Comparison of ENCODE assay signal across 8 cellular contexts in genomic region chr5:96702503-96703383, GRCh38. TPM values are rescaled to one million over a fixed set of nuclear protein-coding genes. Genes with fewer than 3 reads are reported as not detected.
DNase-seq lines count a peak whose midpoint lies in the region; ATAC-seq and TF ChIP-seq lines count a peak whose summit lies in the region.

No MANE protein-coding gene starts in this region.

- peaks cover 7 to 35% (median 10%) of the 10 kb centered on the region in 10 experiments; a peak in 16 of 20 replicates for H3K4me1 ChIP-seq in BLaER1 treated with 17β-estradiol and CSF1 and Interleukin-3, amounts not matched to agents 10 nM and 100 nM
- peaks cover 0 to 18% (median 4%) of the 10 kb centered on the region in 4 donors for H3K4me1 ChIP-seq in Peyer's patch

- peaks cover 0 to 34% (median 16%) of the 10 kb centered on the region in 11 experiments; a peak in 11 of 22 replicates for H3K36me3 ChIP-seq in BLaER1 treated with 17β-estradiol and CSF1 and Interleukin-3, amounts not matched to agents 10 nM and 100 nM
- H3K36me3 ChIP-seq in Peyer's patch, result peaks cover 0 to 4% (median 0%) of the 10 kb centered on the region in 3 donors

- H4K20me1 ChIP-seq in BLaER1 treated with 17β-estradiol and CSF1 and Interleukin-3, amounts not matched to agents 10 nM and 100 nM, result peaks cover 19 to 99% (median 42%) of the 10 kb centered on the region in 11 experiments; a peak in 21 of 22 replicates

- H3K27me3 Mint-ChIP-seq in natural killer cell (ENCODE audit: low read depth in 2 of 2), result no peaks in the 10 kb centered on the region
- no peaks in the 10 kb centered on the region for H3K27me3 Mint-ChIP-seq in stimulated activated memory B cell treated with anti-CD40 and anti-IgM and Interleukin-4, amounts not matched to agents 10 μg/mL and 1 μg/mL and 100 μg/mL, for 72 hours

- TF ChIP-seq CTCF in Peyer's patch (IDR thresholded peaks at IDR 0.05), result no peak
- TF ChIP-seq CTCF in natural killer cell (IDR thresholded peaks at IDR 0.05), result no peak

- peak; percentile 77 to 96 (median 95) for DNase-seq in Peyer's patch
- DNase-seq in activated effector memory CD4-positive, alpha-beta T cell treated with Interleukin-2 at 50 U/mL for 16 hours, result peak; percentile 60
- DNase-seq in fibroblast of peridontal ligament (ENCODE audit: extremely low read depth), result peak; percentile 92
- DNase-seq in natural killer cell, result peak; percentile 67

- H3K27me3 ChIP-seq in BLaER1 treated with 17β-estradiol and CSF1 and Interleukin-3, amounts not matched to agents 10 nM and 100 nM, result peaks cover 20 to 39% (median 35%) of the 10 kb centered on the region in 11 experiments
- H3K27me3 ChIP-seq in Peyer's patch, result no peaks in the 10 kb centered on the region

- peak; percentile 92 to 95 for TF ChIP-seq POLR2A in Peyer's patch (IDR thresholded peaks at IDR 0.05)

- H3K4me3 Mint-ChIP-seq in natural killer cell, result peak overlapping the region; percentile 93
- peak overlapping the region; percentile 94 for H3K4me3 Mint-ChIP-seq in stimulated activated memory B cell treated with anti-CD40 and anti-IgM and Interleukin-4, amounts not matched to agents 10 μg/mL and 1 μg/mL and 100 μg/mL, for 72 hours

- H3K36me3 Mint-ChIP-seq in natural killer cell, result peaks cover under 1% of the 10 kb centered on the region
- H3K36me3 Mint-ChIP-seq in stimulated activated memory B cell treated with anti-CD40 and anti-IgM and Interleukin-4, amounts not matched to agents 10 μg/mL and 1 μg/mL and 100 μg/mL, for 72 hours, result peaks cover 8% of the 10 kb centered on the region

- peak overlapping the region in 6 of 11 experiments; percentile 34 to 67 (median 48); a peak in 10 of 22 replicates for H3K9ac ChIP-seq in BLaER1 treated with 17β-estradiol and CSF1 and Interleukin-3, amounts not matched to agents 10 nM and 100 nM

- peak overlapping the region; percentile 39 to 64 (median 54) for H3K4me3 ChIP-seq in BLaER1 treated with 17β-estradiol and CSF1 and Interleukin-3, amounts not matched to agents 10 nM and 100 nM
- H3K4me3 ChIP-seq in Peyer's patch, result peak overlapping the region; percentile 66 to 75 (median 72)

- H3K27ac Mint-ChIP-seq in natural killer cell, result peak overlapping the region; percentile 90 to 98
- peak overlapping the region; percentile 95 for H3K27ac Mint-ChIP-seq in stimulated activated memory B cell treated with anti-CD40 and anti-IgM and Interleukin-4, amounts not matched to agents 10 μg/mL and 1 μg/mL and 100 μg/mL, for 72 hours

- no peaks in the 10 kb centered on the region for H3K9me3 ChIP-seq in BLaER1 treated with 17β-estradiol and CSF1 and Interleukin-3, amounts not matched to agents 10 nM and 100 nM (replicated peaks in 1 of 11)
- H3K9me3 ChIP-seq in Peyer's patch, result no peaks in the 10 kb centered on the region

- peak overlapping the region; percentile 60 to 89 (median 75) for H3K4me2 ChIP-seq in BLaER1 treated with 17β-estradiol and CSF1 and Interleukin-3, amounts not matched to agents 10 nM and 100 nM

- intact Hi-C loops in natural killer cell (cut with micrococcal nuclease), result loop anchor here (1.0 to 5.0 kb wide), 3 partner anchors 13 to 105 kb away; partner anchors contain the start of gene ERAP1

- H3K4me1 Mint-ChIP-seq in natural killer cell, result peaks cover 48 to 53% of the 10 kb centered on the region in 2 donors
- peaks cover 42% of the 10 kb centered on the region for H3K4me1 Mint-ChIP-seq in stimulated activated memory B cell treated with anti-CD40 and anti-IgM and Interleukin-4, amounts not matched to agents 10 μg/mL and 1 μg/mL and 100 μg/mL, for 72 hours

- H3K9me3 Mint-ChIP-seq in natural killer cell, result no peaks in the 10 kb centered on the region
- no peaks in the 10 kb centered on the region for H3K9me3 Mint-ChIP-seq in stimulated activated memory B cell treated with anti-CD40 and anti-IgM and Interleukin-4, amounts not matched to agents 10 μg/mL and 1 μg/mL and 100 μg/mL, for 72 hours

- ATAC-seq in GM19351 (IDR thresholded peaks at IDR 0.05; ENCODE audit: unreplicated experiment), result peak; percentile 49
- peak; percentile 61 for ATAC-seq in HG03460 (IDR thresholded peaks at IDR 0.05; ENCODE audit: unreplicated experiment)
- ATAC-seq in natural killer cell, result peak; percentile 82 to 91 (median 83)
- ATAC-seq in stimulated activated memory B cell treated with anti-CD40 and anti-IgM and Interleukin-4, amounts not matched to agents 10 μg/mL and 1 μg/mL and 100 μg/mL, for 72 hours, result peak; percentile 87

- peak overlapping the region in 1 of 11 experiments; percentile 28; a peak in 1 of 22 replicates for H3K27ac ChIP-seq in BLaER1 treated with 17β-estradiol and CSF1 and Interleukin-3, amounts not matched to agents 10 nM and 100 nM
- peak overlapping the region; percentile 77 to 98 (median 94) for H3K27ac ChIP-seq in Peyer's patch

RNA-seq across cellular contexts. Expression of gene CAST, which starts 40.6 kb away (rescaled TPM):
- total RNA-seq in Peyer's patch (100 to 1,000 TPM; 268 to 396 (median 337) TPM), natural killer cell (100 to 1,000 TPM; 364 to 414 (median 376) TPM)
